8 cellular contexts compared by ENCODE assay signal in genomic region chrX:41115104-41115425, GRCh38. TPM values are rescaled to one million over a fixed set of nuclear protein-coding genes. Genes with fewer than 3 reads are reported as not detected.
DNase-seq lines count a peak whose midpoint lies in the region; ATAC-seq and TF ChIP-seq lines count a peak whose summit lies in the region.
"Not testable (repeated sequence)": the region's sequence is repeated elsewhere in the genome, so short reads cannot be mapped to it uniquely, and the experiment has no call there.

No MANE protein-coding gene starts in this region.

- peak; percentile 81 for DNase-seq in DMS 273 (lab: John Stamatoyannopoulos, UW; ENCODE audit: unreplicated experiment)
- DNase-seq in IMR-90, result peak; percentile 28
- peak; percentile 48 for DNase-seq in NCI-H69 (lab: John Stamatoyannopoulos, UW)
- not testable (repeated sequence) for DNase-seq in WTC11 (ENCODE audit: low spot score); brain microvascular endothelial cell; thoracic aorta (ENCODE audit: low spot score)
- DNase-seq in glomerular visceral epithelial cell (ENCODE audit: extremely low spot score), result peak; percentile 44
- DNase-seq in natural killer cell, result peak; percentile 14

- H3K27ac Mint-ChIP-seq in WTC11, result peak overlapping the region; percentile 38; the same call in 1 of the 2 replicates
- peak overlapping the region; percentile 52 to 71 for H3K27ac Mint-ChIP-seq in natural killer cell

- H3K27me3 ChIP-seq in IMR-90 (ENCODE audit: control insufficient read depth, insufficient read depth, low read length); brain microvascular endothelial cell (replicated peaks); thoracic aorta (replicated peaks; ENCODE audit: insufficient read depth): not testable (repeated sequence)

- not testable (repeated sequence) for H3K4ac ChIP-seq in IMR-90 (ENCODE audit: low read depth, low read length)

- dilution Hi-C loops in IMR-90 (cut with HindIII; ENCODE audit: low sequenced_read_pairs, unreplicated experiment), result not testable (repeated sequence)

- peak overlapping the region; percentile 48 for H3K4me3 Mint-ChIP-seq in WTC11
- H3K4me3 Mint-ChIP-seq in natural killer cell, result not testable (repeated sequence)

- H3K27ac ChIP-seq in IMR-90 (ENCODE audit: insufficient read depth, low read length); brain microvascular endothelial cell; thoracic aorta: not testable (repeated sequence)

- not testable (repeated sequence) for H2BK5ac ChIP-seq in IMR-90 (ENCODE audit: low read depth, low read length, poor library complexity, severe bottlenecking)

- not testable (repeated sequence) for H2AFZ ChIP-seq in IMR-90 (replicated peaks; ENCODE audit: low read length, poor library complexity)

- H3K36me3 ChIP-seq in IMR-90 (ENCODE audit: control insufficient read depth, insufficient read depth, low read length); brain microvascular endothelial cell (replicated peaks); thoracic aorta: not testable (repeated sequence)

- CTCF ChIA-PET in IMR-90 (lab: Yijun Ruan, JAX), result interaction anchor here (0.6 to 1.5 kb wide), 14 partner anchors 10 to 463 kb away, joined by 3 to 5 read pairs (median 4); no protein-coding TSS in a partner anchor
- CTCF ChIA-PET in WTC11 (lab: Charles Lee), result interaction anchor here (0.5 to 2.7 kb wide), 21 partner anchors 11 to 764 kb away, joined by 3 to 11 read pairs (median 3); partner anchors contain the start of gene USP9X

- TF ChIP-seq CTCF in IMR-90 (conservative IDR thresholded peaks at IDR 0.05; ENCODE audit: low read depth, low read length) (peak; percentile 67), WTC11 (IDR thresholded peaks at IDR 0.05) (peak; percentile 59), brain microvascular endothelial cell (IDR thresholded peaks at IDR 0.05; ENCODE audit: low read depth, low read length, missing control alignments) (peak; percentile 63), natural killer cell (IDR thresholded peaks at IDR 0.05) (peak; percentile 57), thoracic aorta (IDR thresholded peaks at IDR 0.05) (peak; percentile 62)

- not testable (repeated sequence) for H2BK20ac ChIP-seq in IMR-90 (ENCODE audit: low read depth, low read length)

- H3K4me1 ChIP-seq in IMR-90 (ENCODE audit: control insufficient read depth, insufficient read depth, low read length), result not testable (repeated sequence)
- peaks cover 11 to 62% of the 10 kb centered on the region in 2 donors for H3K4me1 ChIP-seq in thoracic aorta (ENCODE audit: control insufficient read depth in 1 of 2, low read depth in 2 of 2)

- not testable (repeated sequence) for H3K9me3 ChIP-seq in IMR-90 (ENCODE audit: control insufficient read depth, insufficient read depth, low read length); thoracic aorta

- H4K8ac ChIP-seq in IMR-90 (ENCODE audit: low read depth in 2 of 2, low read length in 2 of 2), result not testable (repeated sequence)

- H3K4me3 ChIP-seq in IMR-90 (ENCODE audit: insufficient read depth, low read depth, low read length); brain microvascular endothelial cell (ENCODE audit: low read depth, low read length); thoracic aorta: not testable (repeated sequence)

- not testable (repeated sequence) for H3K9me3 Mint-ChIP-seq in WTC11, natural killer cell

- not testable (repeated sequence) for H3K9ac ChIP-seq in IMR-90 (ENCODE audit: low read depth, low read length)

- not testable (repeated sequence) for H2BK120ac ChIP-seq in IMR-90 (ENCODE audit: low read depth, low read length)

- not testable (repeated sequence) for H3K18ac ChIP-seq in IMR-90 (ENCODE audit: low read depth, low read length)

- in situ Hi-C loops in IMR-90 (cut with MboI; ENCODE audit: low sequenced_read_pairs); brain microvascular endothelial cell (cut with HindIII; ENCODE audit: low pct_ligation_motif_present, low sequenced_read_pairs): not testable (repeated sequence)

- not testable (repeated sequence) for H2AK9ac ChIP-seq in IMR-90 (replicated peaks; ENCODE audit: low read depth, low read length, poor library complexity)

- ATAC-seq in IMR-90 (ENCODE audit: low read depth) (peak; percentile 50), WTC11 (0 out of 2 replicates have a peak, but pooled peaks have one; percentile 33), natural killer cell (peak; percentile 55 to 73 (median 68))
- not testable (repeated sequence) for ATAC-seq in thoracic aorta (ENCODE audit: insufficient number of reproducible peaks, low FRiP score, low read depth)

- H3K4me2 ChIP-seq in IMR-90 (ENCODE audit: low read depth, low read length), result not testable (repeated sequence)

- H3K14ac ChIP-seq in IMR-90 (replicated peaks; ENCODE audit: low read depth, low read length), result not testable (repeated sequence)

- POLR2A ChIA-PET in IMR-90 (lab: Charles Lee; ENCODE audit: unreplicated experiment), result not testable (repeated sequence)
- POLR2A ChIA-PET in WTC11 (lab: Charles Lee), result interaction anchor here (1.0 kb wide), 1 partner anchor 31 kb away, joined by 7 read pairs; no protein-coding TSS in a partner anchor

- not testable (repeated sequence) for H3K27me3 Mint-ChIP-seq in WTC11 (ENCODE audit: low read depth); natural killer cell (ENCODE audit: low read depth in 2 of 2)

- not testable (repeated sequence) for H3K56ac ChIP-seq in IMR-90 (ENCODE audit: extremely low read depth, insufficient read depth, low read length)

- BruUV-seq in IMR-90 (replicated peaks; lab: Mats Ljungman, UMichigan), result not testable (repeated sequence)

- H3K9me1 ChIP-seq in IMR-90 (ENCODE audit: insufficient read depth, low read length), result not testable (repeated sequence)

- H4K20me1 ChIP-seq in IMR-90 (ENCODE audit: insufficient read depth, low read length), result peaks cover 90% of the 10 kb centered on the region

- not testable (repeated sequence) for H3K23ac ChIP-seq in IMR-90 (ENCODE audit: low read depth, low read length)

- H3K79me1 ChIP-seq in IMR-90 (ENCODE audit: low read depth in 1 of 2, low read length in 2 of 2), result peaks cover 0 to 16% of the 10 kb centered on the region in 2 experiments; a peak in 2 of 4 replicates

- H3K4me1 Mint-ChIP-seq in WTC11 (peaks cover 80% of the 10 kb centered on the region), natural killer cell (peaks cover 61 to 66% of the 10 kb centered on the region in 2 donors)

- H2AK5ac ChIP-seq in IMR-90 (ENCODE audit: low read depth, low read length), result not testable (repeated sequence)

- TF ChIP-seq POLR2A in IMR-90 (IDR thresholded peaks at IDR 0.05; ENCODE audit: low read depth, low read length), result not testable (repeated sequence)

- not testable (repeated sequence) for H3K36me3 Mint-ChIP-seq in WTC11, natural killer cell

- WGBS in IMR-90 (ENCODE audit: extremely low coverage in 2 of 2, insufficient read length in 1 of 2), 2 experiments, result 0% methylated on average over 1 of the region's 4 CpGs; no CpG with 5 or more reads in 1 of the 2 experiments

- H4K91ac ChIP-seq in IMR-90 (ENCODE audit: insufficient read depth, low read depth, low read length), result not testable (repeated sequence)

- H4K5ac ChIP-seq in IMR-90 (ENCODE audit: low read depth, low read length), result not testable (repeated sequence)

- peak; percentile 64 for TF ChIP-seq RAD21 in IMR-90 (IDR thresholded peaks at IDR 0.05; ENCODE audit: low read length)

- H2BK15ac ChIP-seq in IMR-90 (ENCODE audit: low read depth, low read length), result not testable (repeated sequence)

- intact Hi-C loops in IMR-90 (cut with micrococcal nuclease), result loop anchor here (1.0 to 5.0 kb wide), 2 partner anchors 182 to 238 kb away; no protein-coding TSS in a partner anchor
- intact Hi-C loops in natural killer cell (cut with micrococcal nuclease), result loop anchor here (1.0 to 10.0 kb wide), 3 partner anchors 33 to 460 kb away; no protein-coding TSS in a partner anchor

TF ChIP-seq in IMR-90, 13 proteins besides CTCF, POLR2A, EP300 and RAD21:
- TF ChIP-seq SMC3 (IDR thresholded peaks at IDR 0.05; ENCODE audit: low read depth, low read length), result peak; percentile 41; the same call in 1 of the 2 replicates

TF ChIP-seq in WTC11, 78 proteins besides CTCF, POLR2A, EP300 and RAD21:
- TF ChIP-seq GTF2I (CRISPR knock-in tag; conservative IDR thresholded peaks at IDR 0.05) (0 out of 2 replicates have a peak, but pooled peaks have one; percentile 38), ZNF121 (CRISPR knock-in tag; IDR thresholded peaks at IDR 0.05) (peak; percentile 89)

RNA-seq across cellular contexts. Expression of gene USP9X, which starts 29.8 kb away (rescaled TPM):
- total RNA-seq in IMR-90 (2012; rRNA removed) (104 and 115 TPM in 2 replicates), WTC11 (2021) (163 to 177 TPM (median 175 TPM) in 3 replicates), natural killer cell (10 to 100 TPM; 76.3 to 87.4 (median 81.9) TPM), thoracic aorta (10 to 100 TPM; 81.4 to 87.8 TPM)
- polyA plus RNA-seq in IMR-90 (2012; rRNA removed), result 14.9 and 17.5 TPM in 2 replicates
- 4.9 and 8.6 TPM in 2 replicates for polyA plus RNA-seq in IMR-90 (2012; cell fraction: cytosol; rRNA removed)
- polyA plus RNA-seq in IMR-90 (2012; cell fraction: nucleus; rRNA removed; ENCODE audit: low replicate concordance), result 3.5 and 30.0 TPM in 2 replicates
